ENCODE assay signal across 24 cellular contexts in genomic region chr4:108430921-108431320, GRCh38.
DNase-seq lines count a peak whose midpoint lies in the region; ATAC-seq, FAIRE-seq and TF ChIP-seq lines count a peak whose summit lies in the region.
"Had no signal": no experiment of that assay in that cellular context is flagged by ENCODE, and none has a peak within 500 bp of the region (broad histone marks: within the 10 kb centered on the region; RNA-seq: fewer than 3 reads in every experiment).

No MANE protein-coding gene starts in this region.

- H2AFZ ChIP-seq in HepG2 (ENCODE audit: low read length) (no peak overlapping the region), K562 (ENCODE audit: low read depth, low read length) (no peak overlapping the region), smooth muscle cell (ENCODE audit: low read depth) (no peak overlapping the region)

- BruUV-seq in HepG2 (replicated peaks; lab: Mats Ljungman, UMichigan): no TSS peak
- no TSS peak for BruUV-seq in K562 (replicated peaks; lab: Mats Ljungman, UMichigan)

- POLR2A ChIA-PET in HepG2 (lab: Yijun Ruan, JAX): no interaction called here
- POLR2A ChIA-PET in K562 (lab: Yijun Ruan, JAX): no interaction called here

- H3K79me2 ChIP-seq in HepG2 (ENCODE audit: insufficient read depth, low read length) (no peaks in the 10 kb centered on the region), K562 (ENCODE audit: control insufficient read depth, insufficient read depth, low read length) (no peaks in the 10 kb centered on the region), smooth muscle cell (ENCODE audit: low read depth) (no peaks in the 10 kb centered on the region)

- in situ Hi-C loops in HepG2 (cut with HindIII; ENCODE audit: extremely low pct_ligation_motif_present, low pct_unique_long_range_greater_than_20kb): no loop called here
- in situ Hi-C loops in K562 (cut with MboI): no loop called here

- WGBS in HepG2 (ENCODE audit: low lambda C conversion rate): 16% methylated on average over 3 of the region's 3 CpGs
- WGBS in right lobe of liver (ENCODE audit: insufficient coverage, low coverage, low lambda C conversion rate, missing lambda C conversion rate): 60% methylated on average over 3 of the region's 3 CpGs
- WGBS in K562 (ENCODE audit: insufficient coverage, low coverage, missing lambda C conversion rate): 16% methylated on average over 3 of the region's 3 CpGs
- 93% methylated on average over 3 of the region's 3 CpGs for WGBS in smooth muscle cell (ENCODE audit: low lambda C conversion rate)
- WGBS in small intestine, 3 donors: 87 to 92% (median 87%) methylated on average over 3 of the region's 3 CpGs
- WGBS in psoas muscle, 3 donors: 85 to 96% (median 86%) methylated on average over 3 of the region's 3 CpGs

- H3K27me3 ChIP-seq in HepG2 (ENCODE audit: control insufficient read depth in 1 of 2, insufficient read depth in 2 of 2, low read length in 2 of 2) (no peaks in the 10 kb centered on the region; a peak in 1 of 5 replicates), right lobe of liver (no peaks in the 10 kb centered on the region), K562 (ENCODE audit: control insufficient read depth in 2 of 2, insufficient read depth in 2 of 2, low read length in 2 of 2) (no peaks in the 10 kb centered on the region), smooth muscle cell (ENCODE audit: low read depth) (no peaks in the 10 kb centered on the region), small intestine (ENCODE audit: control insufficient read depth in 2 of 2, insufficient read depth in 2 of 2, low read length in 2 of 2) (no peaks in the 10 kb centered on the region), psoas muscle (ENCODE audit: insufficient read depth in 3 of 3, low read length in 2 of 3) (no peaks in the 10 kb centered on the region)
- H3K27me3 ChIP-seq: BE2C; BLaER1 treated with 17β-estradiol and CSF1 and Interleukin-3, amounts not matched to agents 10 nM and 100 nM had no signal

- no peak for ATAC-seq in HepG2
- ATAC-seq in right lobe of liver: no peak
- no peak for ATAC-seq in K562
- ATAC-seq in psoas muscle: no peak

- intact Hi-C loops in HepG2 (cut with micrococcal nuclease; ENCODE audit: unreplicated experiment) (no loop called here), right lobe of liver (cut with DNase I) (no loop called here), K562 (cut with micrococcal nuclease) (no loop called here), psoas muscle (cut with DNase I) (no loop called here)

- H4K20me1 ChIP-seq in HepG2 (ENCODE audit: insufficient read depth, low read length): no peaks in the 10 kb centered on the region
- H4K20me1 ChIP-seq in K562 (replicated peaks; ENCODE audit: control insufficient read depth, insufficient read depth, low read length): no peaks in the 10 kb centered on the region
- H4K20me1 ChIP-seq in smooth muscle cell (ENCODE audit: low read depth): no peaks in the 10 kb centered on the region
- H4K20me1 ChIP-seq: BLaER1 treated with 17β-estradiol and CSF1 and Interleukin-3, amounts not matched to agents 10 nM and 100 nM had no signal

- H3K4me2 ChIP-seq in HepG2 (ENCODE audit: low read depth, low read length) (no peak overlapping the region), K562 (ENCODE audit: insufficient read depth, low read length) (no peak overlapping the region), smooth muscle cell (no peak overlapping the region)

- CTCF ChIA-PET in HepG2 (lab: Yijun Ruan, JAX; ENCODE audit: low intra/inter-chr PET ratio, low total read pairs) (no interaction called here), K562 (lab: Yijun Ruan, JAX; ENCODE audit: low intra/inter-chr PET ratio) (no interaction called here)

- TF ChIP-seq CTCF in HepG2 (CRISPR knock-in tag; IDR thresholded peaks at IDR 0.05): no peak
- TF ChIP-seq CTCF in right lobe of liver (IDR thresholded peaks at IDR 0.05): no peak
- TF ChIP-seq CTCF in K562 (IDR thresholded peaks at IDR 0.05 in 2 of 3, conservative IDR thresholded peaks at IDR 0.05 in 1 of 3; ENCODE audit: insufficient read depth in 2 of 3, low read depth in 1 of 3, low read length in 3 of 3): no peak
- TF ChIP-seq CTCF in smooth muscle cell (IDR thresholded peaks at IDR 0.05; ENCODE audit: borderline replicate concordance, insufficient read depth, poor library complexity, severe bottlenecking): no peak
- TF ChIP-seq CTCF in psoas muscle (IDR thresholded peaks at IDR 0.05): no peak

- peaks cover 24% of the 10 kb centered on the region for H3F3A ChIP-seq in smooth muscle cell (ENCODE audit: low read depth)

- no peak overlapping the region for H3K9ac ChIP-seq in HepG2 (ENCODE audit: insufficient read depth, low read depth, low read length)
- H3K9ac ChIP-seq in K562 (ENCODE audit: insufficient read depth in 1 of 2, low read depth in 2 of 2, low read length in 2 of 2): no peak overlapping the region
- no peak overlapping the region for H3K9ac ChIP-seq in smooth muscle cell (ENCODE audit: low read depth)
- H3K9ac ChIP-seq: BLaER1 treated with 17β-estradiol and CSF1 and Interleukin-3, amounts not matched to agents 10 nM and 100 nM had no signal

- TF ChIP-seq POLR2A in HepG2 (IDR thresholded peaks at IDR 0.05; ENCODE audit: insufficient read depth in 1 of 2, low read depth in 2 of 2, low read length in 2 of 2) (no peak), right lobe of liver (IDR thresholded peaks at IDR 0.05) (no peak), K562 (conservative IDR thresholded peaks at IDR 0.05) (no peak)

- DNase-seq in HepG2 (ENCODE audit: low spot score) (no peak), right lobe of liver (no peak), K562 (ENCODE audit: extremely low read depth in 1 of 4, low spot score in 3 of 4) (no peak), smooth muscle cell (lab: John Stamatoyannopoulos, UW; ENCODE audit: unreplicated experiment) (no peak), small intestine (no peak), psoas muscle (no peak)
- DNase-seq: ACHN; AML-193; BE2C; Calu3; CD4-positive, alpha-beta memory T cell; COR-L47; DMS53; DMS79 treated with DMSO at 0.1 percent for 48 hours; GF-D8; GOT3; HFFc6 had no signal

- H3K9me3 ChIP-seq in HepG2 (ENCODE audit: low read length): no peaks in the 10 kb centered on the region
- no peaks in the 10 kb centered on the region for H3K9me3 ChIP-seq in right lobe of liver
- no peaks in the 10 kb centered on the region for H3K9me3 ChIP-seq in K562 (replicated peaks; ENCODE audit: control insufficient read depth, insufficient read depth, low read depth, low read length)
- H3K9me3 ChIP-seq in smooth muscle cell (replicated peaks; ENCODE audit: low read depth): no peaks in the 10 kb centered on the region
- H3K9me3 ChIP-seq in small intestine (ENCODE audit: control insufficient read depth, low read depth): no peaks in the 10 kb centered on the region
- H3K9me3 ChIP-seq in psoas muscle: no peaks in the 10 kb centered on the region
- H3K9me3 ChIP-seq: BE2C, HAP-1 had no signal

- FAIRE-seq in HepG2 (lab: Jason Lieb, UNC) (no peak), K562 (lab: Jason Lieb, UNC) (no peak), small intestine (lab: Jason Lieb, UNC) (no peak)
- FAIRE-seq: A204.1, GM12891, GM18507, H54 had no signal

- TF ChIP-seq RAD21 in HepG2 (CRISPR knock-in tag; IDR thresholded peaks at IDR 0.05) (no peak), K562 (CRISPR knock-in tag; conservative IDR thresholded peaks at IDR 0.05 in 1 of 2, IDR thresholded peaks at IDR 0.05 in 1 of 2) (no peak)

- H3K27ac ChIP-seq in HepG2 (ENCODE audit: extremely low read length, insufficient read depth, low read length) (no peak overlapping the region), right lobe of liver (no peak overlapping the region), K562 (ENCODE audit: extremely low read depth, low read depth, low read length) (no peak overlapping the region), smooth muscle cell (ENCODE audit: low read depth) (peak overlapping the region; percentile 56), small intestine (ENCODE audit: low read depth in 1 of 2, low read length in 1 of 2) (no peak overlapping the region), psoas muscle (no peak overlapping the region)
- H3K27ac ChIP-seq: 22Rv1 had no signal

- no peaks in the 10 kb centered on the region for H3K9me1 ChIP-seq in K562 (ENCODE audit: control insufficient read depth, insufficient read depth, low read length)

- H3K4me3 ChIP-seq in HepG2 (replicated peaks in 1 of 3; ENCODE audit: insufficient read depth in 1 of 3, low read depth in 2 of 3, low read length in 3 of 3): no peak overlapping the region
- H3K4me3 ChIP-seq in right lobe of liver: no peak overlapping the region
- H3K4me3 ChIP-seq in K562: no peak overlapping the region
- no peak overlapping the region for H3K4me3 ChIP-seq in smooth muscle cell
- H3K4me3 ChIP-seq in small intestine (ENCODE audit: low read depth in 1 of 2, low read length in 2 of 2): no peak overlapping the region
- no peak overlapping the region for H3K4me3 ChIP-seq in psoas muscle
- H3K4me3 ChIP-seq: BLaER1 treated with 17β-estradiol and CSF1 and Interleukin-3, amounts not matched to agents 10 nM and 100 nM; HAP-1 had no signal

- no peak for TF ChIP-seq EP300 in HepG2 (IDR thresholded peaks at IDR 0.05; ENCODE audit: low read depth in 2 of 2, low read length in 2 of 2)
- TF ChIP-seq EP300 in HepG2 (CRISPR knock-in tag; IDR thresholded peaks at IDR 0.05; ENCODE audit: borderline replicate concordance): no peak
- TF ChIP-seq EP300 in K562 (IDR thresholded peaks at IDR 0.05; ENCODE audit: low read length): no peak

- no peaks in the 10 kb centered on the region for H3K36me3 ChIP-seq in HepG2 (replicated peaks in 1 of 2; ENCODE audit: control insufficient read depth in 1 of 2, insufficient read depth in 2 of 2, low read length in 2 of 2)
- no peaks in the 10 kb centered on the region for H3K36me3 ChIP-seq in right lobe of liver
- no peaks in the 10 kb centered on the region for H3K36me3 ChIP-seq in K562 (ENCODE audit: control insufficient read depth, insufficient read depth, low read length)
- H3K36me3 ChIP-seq in smooth muscle cell (ENCODE audit: low read depth): no peaks in the 10 kb centered on the region
- H3K36me3 ChIP-seq in small intestine (ENCODE audit: control insufficient read depth in 2 of 2, insufficient read depth in 2 of 2, low read length in 2 of 2): no peaks in the 10 kb centered on the region
- H3K36me3 ChIP-seq in psoas muscle (ENCODE audit: insufficient read depth in 1 of 2, low read depth in 1 of 2): no peaks in the 10 kb centered on the region
- H3K36me3 ChIP-seq: BE2C; BLaER1 treated with 17β-estradiol and CSF1 and Interleukin-3, amounts not matched to agents 10 nM and 100 nM; HAP-1 had no signal

- H3K4me1 ChIP-seq in HepG2 (ENCODE audit: insufficient read depth, low read length) (no peaks in the 10 kb centered on the region), right lobe of liver (no peaks in the 10 kb centered on the region), K562 (replicated peaks in 1 of 2; ENCODE audit: control insufficient read depth in 2 of 2, insufficient read depth in 2 of 2, low read length in 2 of 2) (no peaks in the 10 kb centered on the region; a peak in 1 of 5 replicates), smooth muscle cell (ENCODE audit: low read depth) (peaks cover 3% of the 10 kb centered on the region), small intestine (ENCODE audit: control insufficient read depth in 2 of 2, insufficient read depth in 1 of 2, low read depth in 1 of 2, low read length in 1 of 2) (no peaks in the 10 kb centered on the region), psoas muscle (no peaks in the 10 kb centered on the region)
- H3K4me1 ChIP-seq: BE2C had no signal

TF ChIP-seq in K562, 482 proteins besides CTCF, POLR2A, EP300 and RAD21 (continues in another document):
- TF ChIP-seq ZNF79 (CRISPR knock-in tag; IDR thresholded peaks at IDR 0.05; ENCODE audit: low read depth): no peak

Comparison
In these comparisons a context has a peak if more than half of its experiments do, and no peak if none do; other contexts are left out.
1. Of the 241 proteins assayed by ChIP-seq in both HepG2 and K562: peak only in HepG2: MAFK; only in K562: none; in both: MAFF; in neither: 239.